ENCODE assay signal across 19 cellular contexts in genomic region chr6:146345582-146345981, GRCh38.
DNase-seq lines count a peak whose midpoint lies in the region; ATAC-seq and TF ChIP-seq lines count a peak whose summit lies in the region.
"Had no signal": no experiment of that assay in that cellular context is flagged by ENCODE, and none has a peak within 500 bp of the region (broad histone marks: within the 10 kb centered on the region; RNA-seq: fewer than 3 reads in every experiment).

No MANE protein-coding gene starts in this region.

- H4K5ac ChIP-seq in H9 (ENCODE audit: insufficient read length, low read depth, low read length): no peak overlapping the region

- H3K23ac ChIP-seq in H9 (ENCODE audit: insufficient read length, low read depth, low read length): no peak overlapping the region

- no peak overlapping the region for H3K14ac ChIP-seq in H9 (ENCODE audit: insufficient read depth, low read length)

- ATAC-seq in esophagus mucosa (peak; percentile 53), HG03457 (IDR thresholded peaks at IDR 0.05; ENCODE audit: unreplicated experiment) (no peak), GM19455 (IDR thresholded peaks at IDR 0.05; ENCODE audit: unreplicated experiment) (no peak)

- H3K9me3 ChIP-seq in H9 (ENCODE audit: control insufficient read depth, low read depth, low read length): no peaks in the 10 kb centered on the region
- H3K9me3 ChIP-seq: BE2C, HAP-1 had no signal

- H3K79me1 ChIP-seq in H9 (ENCODE audit: insufficient read depth, low read depth, low read length, poor library complexity, severe bottlenecking): no peaks in the 10 kb centered on the region

- peaks cover 4% of the 10 kb centered on the region; the same call in 1 of the 2 replicates for H3K4me1 ChIP-seq in H9 (ENCODE audit: insufficient read depth, low read length)
- H3K4me1 ChIP-seq: BE2C had no signal

- H3K4me1 Mint-ChIP-seq in H9: peaks cover 13 to 21% of the 10 kb centered on the region in 2 experiments
- H3K4me1 Mint-ChIP-seq: CD4-positive, CD25-positive, alpha-beta regulatory T cell; CD8-positive, alpha-beta memory T cell had no signal

- no peak overlapping the region for H2BK20ac ChIP-seq in H9 (ENCODE audit: low read depth, low read length, poor library complexity, severe bottlenecking)

- no peaks in the 10 kb centered on the region for H3K27me3 Mint-ChIP-seq in H9 (ENCODE audit: low read depth)
- H3K27me3 Mint-ChIP-seq: CD4-positive, CD25-positive, alpha-beta regulatory T cell; CD8-positive, alpha-beta memory T cell had no signal

- H2AK5ac ChIP-seq in H9 (ENCODE audit: insufficient read length, low read length): no peak overlapping the region

- peak overlapping the region in 2 of 3 experiments; percentile 30 to 36; a peak in 2 of 7 replicates for H3K27ac Mint-ChIP-seq in H9
- H3K27ac Mint-ChIP-seq: CD4-positive, CD25-positive, alpha-beta regulatory T cell; CD8-positive, alpha-beta memory T cell had no signal

- H4K91ac ChIP-seq in H9 (ENCODE audit: insufficient read length, low read depth, low read length): no peak overlapping the region

- H3T11ph ChIP-seq in H9 (ENCODE audit: low read length): no peak overlapping the region

- no peaks in the 10 kb centered on the region for H3K9me3 Mint-ChIP-seq in H9
- H3K9me3 Mint-ChIP-seq: CD8-positive, alpha-beta memory T cell had no signal

- in situ Hi-C loops in KBM-7 (cut with MboI; ENCODE audit: low pct_unique_long_range_greater_than_20kb, low sequenced_read_pairs): no loop called here

- H3K56ac ChIP-seq in H9 (ENCODE audit: insufficient read length, low read depth, low read length): no peak overlapping the region

- H2BK15ac ChIP-seq in H9 (ENCODE audit: low read depth, low read length): no peak overlapping the region

- TF ChIP-seq CTCF in H9 (conservative IDR thresholded peaks at IDR 0.05): no peak

- DNase-seq in H9 (no peak), cerebellum (ENCODE audit: low spot score) (peak; percentile 28), KBM-7 (no peak)
- DNase-seq in activated naive CD4-positive, alpha-beta T cell treated with anti-CD3 and anti-CD28 coated beads, Interleukin-2, amount 50 U/mL, for 16 hours: no peak
- DNase-seq: ACHN; BE2C; CD4-positive, CD25-positive, alpha-beta regulatory T cell; CD8-positive, alpha-beta memory T cell; COR-L47; DMS 273 treated with DMSO at 0.1 percent for 48 hours; DMS53; DND-41; EL; GM23248 had no signal

- no peak overlapping the region for H3K4me2 ChIP-seq in H9 (ENCODE audit: insufficient read depth, insufficient read length, low read length)

- no peak overlapping the region for H3K27ac ChIP-seq in H9 (ENCODE audit: insufficient read length, low read depth, low read length)
- H3K27ac ChIP-seq: GM23248, HL-60 had no signal

- no peaks in the 10 kb centered on the region for H3K23me2 ChIP-seq in H9 (ENCODE audit: insufficient read length, low read depth, low read length, poor library complexity, severe bottlenecking)

- no peak overlapping the region for H2AFZ ChIP-seq in H9 (ENCODE audit: low read length)
- H2AFZ ChIP-seq: GM23248 had no signal

- no peak overlapping the region for H2BK5ac ChIP-seq in H9 (ENCODE audit: insufficient read length, low read length)

- H3K4me3 Mint-ChIP-seq in H9: no peak overlapping the region
- H3K4me3 Mint-ChIP-seq: CD4-positive, CD25-positive, alpha-beta regulatory T cell; CD8-positive, alpha-beta memory T cell had no signal

- H3K4ac ChIP-seq in H9 (ENCODE audit: low read depth, low read length): no peak overlapping the region

- H3K18ac ChIP-seq in H9 (ENCODE audit: insufficient read length, low read depth, low read length): no peak overlapping the region

- H4K20me1 ChIP-seq in H9 (ENCODE audit: control insufficient read depth, insufficient read depth, insufficient read length): no peaks in the 10 kb centered on the region

- H3K36me3 Mint-ChIP-seq in H9 (ENCODE audit: insufficient read depth in 1 of 3, low read depth in 3 of 3): no peaks in the 10 kb centered on the region
- H3K36me3 Mint-ChIP-seq: CD4-positive, CD25-positive, alpha-beta regulatory T cell; CD8-positive, alpha-beta memory T cell had no signal

- H2BK12ac ChIP-seq in H9 (ENCODE audit: insufficient read length, low read depth, low read length): no peak overlapping the region

- no peak overlapping the region for H4K8ac ChIP-seq in H9 (replicated peaks; ENCODE audit: insufficient read length, low read depth, low read length)

- no peak overlapping the region for H2BK120ac ChIP-seq in H9 (ENCODE audit: low read depth, low read length, poor library complexity, severe bottlenecking)

- WGBS in H9 (ENCODE audit: extremely low coverage, insufficient read length, low lambda C conversion rate): no CpG with 5 or more reads among the region's 1 CpG

- H3K27me3 ChIP-seq in H9 (ENCODE audit: insufficient read depth, low read length): no peaks in the 10 kb centered on the region
- H3K27me3 ChIP-seq: BE2C had no signal

- no peak overlapping the region for H3K9ac ChIP-seq in H9 (ENCODE audit: extremely low read depth, insufficient read length, low read length)
- H3K9ac ChIP-seq: GM23248 had no signal

- no peaks in the 10 kb centered on the region for H3K79me2 ChIP-seq in H9 (ENCODE audit: insufficient read depth, low read length)
